In genomic region chr1:149842458-149843064, GRCh38 we compare ENCODE assay signal across 8 cellular contexts. TPM values are rescaled to one million over a fixed set of nuclear protein-coding genes. Genes with fewer than 3 reads are reported as not detected.
DNase-seq lines count a peak whose midpoint lies in the region; ATAC-seq and TF ChIP-seq lines count a peak whose summit lies in the region.
"Not testable (repeated sequence)": the region's sequence is repeated elsewhere in the genome, so short reads cannot be mapped to it uniquely, and the experiment has no call there.

No MANE protein-coding gene starts in this region.

- H3K4me1 Mint-ChIP-seq in GM23338 = peaks cover 29% of the 10 kb centered on the region
- H3K4me1 Mint-ChIP-seq in activated naive CD8-positive, alpha-beta T cell treated with anti-CD3 and anti-CD28 coated beads, Interleukin-2, amount 10 ng/mL, durations not matched to agents 7 days and 5 days = peaks cover 33% of the 10 kb centered on the region

- not testable (repeated sequence) for H3K9me3 ChIP-seq in upper lobe of right lung

- H3K9me3 Mint-ChIP-seq in GM23338; activated naive CD8-positive, alpha-beta T cell treated with anti-CD3 and anti-CD28 coated beads, Interleukin-2, amount 10 ng/mL, durations not matched to agents 7 days and 5 days: not testable (repeated sequence)

- peaks cover 38% of the 10 kb centered on the region for H3K79me2 ChIP-seq in GM23338 (replicated peaks; ENCODE audit: insufficient read depth)

- intact Hi-C loops in upper lobe of right lung (cut with DNase I) = not testable (repeated sequence)

- H3F3A ChIP-seq in GM23338 (replicated peaks; ENCODE audit: low read depth) = not testable (repeated sequence)

- TF ChIP-seq CTCF in GM23338 (conservative IDR thresholded peaks at IDR 0.05; ENCODE audit: low read depth in 2 of 2); upper lobe of right lung (IDR thresholded peaks at IDR 0.05): not testable (repeated sequence)

- peaks cover 21% of the 10 kb centered on the region for H4K20me1 ChIP-seq in GM23338 (replicated peaks; ENCODE audit: insufficient read depth)

- not testable (repeated sequence) for H3K4me3 ChIP-seq in GM23338, upper lobe of right lung

- not testable (repeated sequence) for H3K27me3 Mint-ChIP-seq in GM23338 (ENCODE audit: insufficient read depth, low read depth, poor library complexity); activated naive CD8-positive, alpha-beta T cell treated with anti-CD3 and anti-CD28 coated beads, Interleukin-2, amount 10 ng/mL, durations not matched to agents 7 days and 5 days

- not testable (repeated sequence) for H3K27ac ChIP-seq in GM23338 (ENCODE audit: low read depth); upper lobe of right lung

- not testable (repeated sequence) for DNase-seq in GM23338 (ENCODE audit: low spot score); activated naive CD8-positive, alpha-beta T cell treated with anti-CD3 and anti-CD28 coated beads, Interleukin-2, amount 10 ng/mL, durations not matched to agents 7 days and 5 days; left lobe of liver (ENCODE audit: low spot score); upper lobe of right lung

- H3K27ac Mint-ChIP-seq in GM23338; activated naive CD8-positive, alpha-beta T cell treated with anti-CD3 and anti-CD28 coated beads, Interleukin-2, amount 10 ng/mL, durations not matched to agents 7 days and 5 days: not testable (repeated sequence)

- not testable (repeated sequence) for H2AFZ ChIP-seq in GM23338

- H3K9me2 ChIP-seq in GM23338 (ENCODE audit: insufficient read depth) = not testable (repeated sequence)

- H3K36me3 Mint-ChIP-seq in GM23338 (ENCODE audit: low read depth) = peaks cover 16% of the 10 kb centered on the region; the same call in 2 of the 3 replicates
- peaks cover 29% of the 10 kb centered on the region for H3K36me3 Mint-ChIP-seq in activated naive CD8-positive, alpha-beta T cell treated with anti-CD3 and anti-CD28 coated beads, Interleukin-2, amount 10 ng/mL, durations not matched to agents 7 days and 5 days

- ATAC-seq in GM18502 (IDR thresholded peaks at IDR 0.05; ENCODE audit: poor library complexity, unreplicated experiment) (peak; percentile 60), GM19395 (IDR thresholded peaks at IDR 0.05; ENCODE audit: unreplicated experiment) (peak; percentile 55), GM23338 (peak; percentile 38), HG03064 (IDR thresholded peaks at IDR 0.05; ENCODE audit: low read depth, unreplicated experiment) (peak; percentile 50), HG03571 (IDR thresholded peaks at IDR 0.05; ENCODE audit: unreplicated experiment) (peak; percentile 46), left lobe of liver (peak; percentile 73), upper lobe of right lung (peak; percentile 86)
- ATAC-seq in activated naive CD8-positive, alpha-beta T cell treated with anti-CD3 and anti-CD28 coated beads, Interleukin-2, amount 10 ng/mL, durations not matched to agents 7 days and 5 days (ENCODE audit: low read depth) = peak; percentile 60

- not testable (repeated sequence) for H3K36me3 ChIP-seq in GM23338 (ENCODE audit: insufficient read depth); upper lobe of right lung

- not testable (repeated sequence) for H3K4me2 ChIP-seq in GM23338

- H3K4me3 Mint-ChIP-seq in GM23338; activated naive CD8-positive, alpha-beta T cell treated with anti-CD3 and anti-CD28 coated beads, Interleukin-2, amount 10 ng/mL, durations not matched to agents 7 days and 5 days: not testable (repeated sequence)

- H3K27me3 ChIP-seq in GM23338 (ENCODE audit: insufficient read depth); upper lobe of right lung: not testable (repeated sequence)

- H3K4me1 ChIP-seq in GM23338 (ENCODE audit: insufficient read depth) (peaks cover 25% of the 10 kb centered on the region), upper lobe of right lung (peaks cover 25% of the 10 kb centered on the region)

- POLR2A ChIA-PET in activated naive CD8-positive, alpha-beta T cell treated with anti-CD3 and anti-CD28 coated beads, Interleukin-2, amount 10 ng/mL, durations not matched to agents 7 days and 5 days (lab: Charles Lee) = interaction anchor here (8.0 kb wide), 1 partner anchor 44 kb away, joined by 466 read pairs; a partner anchor contains a TSS

RNA-seq across cellular contexts. Expression of gene BOLA1, which starts 56.8 kb away (rescaled TPM):
- 13.4 and 18.4 TPM in 2 replicates for total RNA-seq in GM23338 (2014; rRNA removed; shearing (Covaris generic))
- 23.1 and 26.2 TPM in 2 replicates for polyA plus RNA-seq in GM23338 (2016; fragmentation: Nextera tagmentation; extraction: Ambion mirVana)
- 10 to 100 TPM; 23.7 to 25.4 TPM for total RNA-seq in activated naive CD8-positive, alpha-beta T cell treated with anti-CD3 and anti-CD28 coated beads, Interleukin-2, amount 10 ng/mL, durations not matched to agents 7 days and 5 days
- 13.8 TPM for total RNA-seq in left lobe of liver
- 16.5 TPM for total RNA-seq in upper lobe of right lung
